ENCODE assay signal across 8 cellular contexts in genomic region chr7:44973610-44974401, GRCh38. TPM values are rescaled to one million over a fixed set of nuclear protein-coding genes. Genes with fewer than 3 reads are reported as not detected.
A peak's percentile ranks its signal among the peaks of the same experiment; 100 is the strongest.
DNase-seq lines count a peak whose midpoint lies in the region; ATAC-seq, FAIRE-seq and TF ChIP-seq lines count a peak whose summit lies in the region.

No MANE protein-coding gene starts in this region.

- H3K4me3 ChIP-seq in kidney (ENCODE audit: low read length in 2 of 2) = no peak overlapping the region

- peak; percentile 16 for ATAC-seq in activated naive CD8-positive, alpha-beta T cell treated with anti-CD3 and anti-CD28 coated beads, Interleukin-2, amount 10 ng/mL, durations not matched to agents 7 days and 5 days (ENCODE audit: low read depth)
- ATAC-seq in HG02571 (IDR thresholded peaks at IDR 0.05; ENCODE audit: unreplicated experiment) (no peak), GM19351 (IDR thresholded peaks at IDR 0.05; ENCODE audit: unreplicated experiment) (no peak)

- H3K4me3 Mint-ChIP-seq in activated naive CD8-positive, alpha-beta T cell treated with anti-CD3 and anti-CD28 coated beads, Interleukin-2, amount 10 ng/mL, durations not matched to agents 7 days and 5 days = no peak overlapping the region
- H3K4me3 Mint-ChIP-seq in type B pancreatic cell = no peak overlapping the region

- peak overlapping the region; percentile 45 for H3K27ac Mint-ChIP-seq in activated naive CD8-positive, alpha-beta T cell treated with anti-CD3 and anti-CD28 coated beads, Interleukin-2, amount 10 ng/mL, durations not matched to agents 7 days and 5 days
- no peak overlapping the region for H3K27ac Mint-ChIP-seq in type B pancreatic cell

- TF ChIP-seq CTCF in RWPE1 (conservative IDR thresholded peaks at IDR 0.05; ENCODE audit: low read depth) = no peak; the same call in 1 of the 2 replicates
- peak; percentile 54 for TF ChIP-seq CTCF in kidney (IDR thresholded peaks at IDR 0.05; ENCODE audit: borderline replicate concordance, extremely low read depth, insufficient read depth)
- TF ChIP-seq CTCF in type B pancreatic cell (conservative IDR thresholded peaks at IDR 0.05) = peak; percentile 68

- H3K9me3 ChIP-seq in kidney (ENCODE audit: control insufficient read depth in 1 of 2, low read length in 2 of 2) = no peaks in the 10 kb centered on the region

- peaks cover 42% of the 10 kb centered on the region for H3K36me3 Mint-ChIP-seq in activated naive CD8-positive, alpha-beta T cell treated with anti-CD3 and anti-CD28 coated beads, Interleukin-2, amount 10 ng/mL, durations not matched to agents 7 days and 5 days
- H3K36me3 Mint-ChIP-seq in type B pancreatic cell = no peaks in the 10 kb centered on the region

- intact Hi-C loops in kidney (cut with DNase I) = no loop called here

- no peak overlapping the region for H3K9ac ChIP-seq in kidney (ENCODE audit: low read length in 2 of 2)

- CTCF ChIA-PET in RWPE1 (lab: Yijun Ruan, JAX) = interaction anchor here (0.5 to 2.5 kb wide), 9 partner anchors 9 to 162 kb away, joined by 3 to 14 read pairs (median 3); partner anchors contain the start of gene TBRG4

- peaks cover 21% of the 10 kb centered on the region for H3K4me1 Mint-ChIP-seq in activated naive CD8-positive, alpha-beta T cell treated with anti-CD3 and anti-CD28 coated beads, Interleukin-2, amount 10 ng/mL, durations not matched to agents 7 days and 5 days
- H3K4me1 Mint-ChIP-seq in type B pancreatic cell (ENCODE audit: unreplicated experiment) = no peaks in the 10 kb centered on the region

- H3K4me1 ChIP-seq in kidney (ENCODE audit: control insufficient read depth in 1 of 2, insufficient read depth in 1 of 2, low read depth in 1 of 2, low read length in 2 of 2) = peaks cover 0 to 5% of the 10 kb centered on the region in 2 donors

- no peaks in the 10 kb centered on the region for H3K27me3 Mint-ChIP-seq in activated naive CD8-positive, alpha-beta T cell treated with anti-CD3 and anti-CD28 coated beads, Interleukin-2, amount 10 ng/mL, durations not matched to agents 7 days and 5 days
- H3K27me3 Mint-ChIP-seq in type B pancreatic cell = no peaks in the 10 kb centered on the region

- peak in 2 of 3 experiments; percentile 4 to 24 for DNase-seq in NCI-H1417 (lab: John Stamatoyannopoulos, UW)
- DNase-seq in NCI-H1417 treated with DMSO at 0.1 percent for 48 hours (lab: John Stamatoyannopoulos, UW) = no peak
- DNase-seq in RWPE1 (ENCODE audit: low spot score) = no peak
- peak; percentile 70 for DNase-seq in activated naive CD8-positive, alpha-beta T cell treated with anti-CD3 and anti-CD28 coated beads, Interleukin-2, amount 10 ng/mL, durations not matched to agents 7 days and 5 days
- peak; percentile 45 for DNase-seq in kidney
- DNase-seq in type B pancreatic cell (ENCODE audit: extremely low spot score, unreplicated experiment) = no peak

- POLR2A ChIA-PET in RWPE1 (lab: Yijun Ruan, JAX; ENCODE audit: low non-redundant PET) = no interaction called here
- POLR2A ChIA-PET in activated naive CD8-positive, alpha-beta T cell treated with anti-CD3 and anti-CD28 coated beads, Interleukin-2, amount 10 ng/mL, durations not matched to agents 7 days and 5 days (lab: Charles Lee) = interaction anchor here (0.6 to 14.8 kb wide), 24 partner anchors 9 to 993 kb away, joined by 3 to 202 read pairs (median 5); partner anchors contain the start of genes CCM2, NACAD, PURB and TBRG4

- no peaks in the 10 kb centered on the region for H3K9me3 Mint-ChIP-seq in activated naive CD8-positive, alpha-beta T cell treated with anti-CD3 and anti-CD28 coated beads, Interleukin-2, amount 10 ng/mL, durations not matched to agents 7 days and 5 days
- H3K9me3 Mint-ChIP-seq in type B pancreatic cell = no peaks in the 10 kb centered on the region

- H3K27ac ChIP-seq in RWPE1 (peak overlapping the region; percentile 7; the same call in 1 of the 2 replicates), kidney (ENCODE audit: low read depth in 2 of 2, low read length in 2 of 2) (no peak overlapping the region)

- FAIRE-seq in kidney (lab: Jason Lieb, UNC) = no peak

- no peaks in the 10 kb centered on the region for H3K36me3 ChIP-seq in kidney (ENCODE audit: control insufficient read depth in 1 of 2, insufficient read depth in 2 of 2, low read length in 2 of 2)

RNA-seq across cellular contexts. Expression of gene MYO1G, which starts 5.0 kb away (rescaled TPM):
- total RNA-seq in activated naive CD8-positive, alpha-beta T cell treated with anti-CD3 and anti-CD28 coated beads, Interleukin-2, amount 10 ng/mL, durations not matched to agents 7 days and 5 days = 100 to 1,000 TPM; 382 to 403 TPM
- total RNA-seq in kidney (14.3 TPM), type B pancreatic cell (ENCODE audit: low replicate concordance) (0.52 and 0.53 TPM in 2 replicates)
- polyA plus RNA-seq in kidney (ENCODE audit: insufficient read depth, low read depth, low replicate concordance) = 0.60 TPM

RNA-seq across cellular contexts. Expression of gene CCM2, which starts 26.2 kb away (rescaled TPM):
- total RNA-seq in activated naive CD8-positive, alpha-beta T cell treated with anti-CD3 and anti-CD28 coated beads, Interleukin-2, amount 10 ng/mL, durations not matched to agents 7 days and 5 days = 100 to 1,000 TPM; 126 to 132 TPM
- total RNA-seq in kidney = 35.0 TPM
- 37.8 TPM for polyA plus RNA-seq in kidney (ENCODE audit: insufficient read depth, low read depth, low replicate concordance)
- 29.8 and 33.8 TPM in 2 replicates for total RNA-seq in type B pancreatic cell (ENCODE audit: low replicate concordance)

Comparison
In these comparisons a context has a peak if more than half of its experiments do, and no peak if none do; other contexts are left out.
1. DNase-seq: peak in NCI-H1417 (2 of 3), activated naive CD8-positive, alpha-beta T cell treated with anti-CD3 and anti-CD28 coated beads, Interleukin-2, amount 10 ng/mL, durations not matched to agents 7 days and 5 days (single experiment) and kidney (single experiment); none in NCI-H1417 treated with DMSO at 0.1 percent for 48 hours (single experiment), RWPE1 (single experiment) and type B pancreatic cell (single experiment).
2. RNA of gene MYO1G, which starts 5.0 kb away (total RNA-seq): 382 to 403 TPM in activated naive CD8-positive, alpha-beta T cell treated with anti-CD3 and anti-CD28 coated beads, Interleukin-2, amount 10 ng/mL, durations not matched to agents 7 days and 5 days; 14.3 TPM in kidney (single experiment) and 0.52 to 0.53 TPM in type B pancreatic cell; every median in the first group is over 10 times any median in the second.